In the genomic region with DNA sequence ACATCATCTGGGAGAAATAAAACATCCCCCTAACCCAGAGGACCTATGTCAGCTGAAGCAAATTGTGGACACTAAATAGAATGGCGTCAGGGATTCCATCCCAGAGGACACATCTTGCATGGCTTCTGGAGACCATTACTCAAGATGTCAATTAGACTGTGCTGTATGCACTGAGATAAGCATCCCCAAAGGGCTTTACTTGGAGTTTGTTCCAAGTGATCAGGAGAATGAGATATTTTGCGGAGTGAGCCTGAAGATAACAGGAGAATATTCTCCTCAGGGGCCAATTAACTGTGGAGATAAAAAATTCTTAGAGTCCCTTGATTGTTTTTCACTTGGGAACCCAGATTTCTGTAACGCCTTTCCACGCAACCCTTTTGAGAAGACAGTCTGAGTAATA, we compare ENCODE assay signal across 1 cellular context.
A peak's percentile ranks its signal among the peaks of the same experiment; 100 is the strongest.
TF ChIP-seq lines count a peak whose summit lies in the region.

No MANE protein-coding gene starts in this region.

TF ChIP-seq in K562, 482 proteins besides CTCF, POLR2A, EP300 and RAD21 (continued from another document):
- TF ChIP-seq, protein P1, sequence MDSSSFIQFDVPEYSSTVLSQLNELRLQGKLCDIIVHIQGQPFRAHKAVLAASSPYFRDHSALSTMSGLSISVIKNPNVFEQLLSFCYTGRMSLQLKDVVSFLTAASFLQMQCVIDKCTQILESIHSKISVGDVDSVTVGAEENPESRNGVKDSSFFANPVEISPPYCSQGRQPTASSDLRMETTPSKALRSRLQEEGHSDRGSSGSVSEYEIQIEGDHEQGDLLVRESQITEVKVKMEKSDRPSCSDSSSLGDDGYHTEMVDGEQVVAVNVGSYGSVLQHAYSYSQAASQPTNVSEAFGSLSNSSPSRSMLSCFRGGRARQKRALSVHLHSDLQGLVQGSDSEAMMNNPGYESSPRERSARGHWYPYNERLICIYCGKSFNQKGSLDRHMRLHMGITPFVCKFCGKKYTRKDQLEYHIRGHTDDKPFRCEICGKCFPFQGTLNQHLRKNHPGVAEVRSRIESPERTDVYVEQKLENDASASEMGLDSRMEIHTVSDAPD (CRISPR knock-in tag; IDR thresholded peaks at IDR 0.05), result no peak
- no peak for TF ChIP-seq XRCC4 (IDR thresholded peaks at IDR 0.05; ENCODE audit: extremely low read depth, insufficient read depth, insufficient read length)
- TF ChIP-seq TBL1XR1 (IDR thresholded peaks at IDR 0.05; ENCODE audit: low read length in 2 of 2), result no peak
- TF ChIP-seq GTF2F1 (IDR thresholded peaks at IDR 0.05; ENCODE audit: low read depth, low read length), result no peak
- no peak for TF ChIP-seq TFAM (CRISPR knock-in tag; conservative IDR thresholded peaks at IDR 0.05)
- TF ChIP-seq, protein P2, sequence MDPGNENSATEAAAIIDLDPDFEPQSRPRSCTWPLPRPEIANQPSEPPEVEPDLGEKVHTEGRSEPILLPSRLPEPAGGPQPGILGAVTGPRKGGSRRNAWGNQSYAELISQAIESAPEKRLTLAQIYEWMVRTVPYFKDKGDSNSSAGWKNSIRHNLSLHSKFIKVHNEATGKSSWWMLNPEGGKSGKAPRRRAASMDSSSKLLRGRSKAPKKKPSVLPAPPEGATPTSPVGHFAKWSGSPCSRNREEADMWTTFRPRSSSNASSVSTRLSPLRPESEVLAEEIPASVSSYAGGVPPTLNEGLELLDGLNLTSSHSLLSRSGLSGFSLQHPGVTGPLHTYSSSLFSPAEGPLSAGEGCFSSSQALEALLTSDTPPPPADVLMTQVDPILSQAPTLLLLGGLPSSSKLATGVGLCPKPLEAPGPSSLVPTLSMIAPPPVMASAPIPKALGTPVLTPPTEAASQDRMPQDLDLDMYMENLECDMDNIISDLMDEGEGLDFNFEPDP (CRISPR knock-in tag; IDR thresholded peaks at IDR 0.05), result no peak
- TF ChIP-seq KLF1 (tag; IDR thresholded peaks at IDR 0.05), result no peak
- TF ChIP-seq, protein P3, sequence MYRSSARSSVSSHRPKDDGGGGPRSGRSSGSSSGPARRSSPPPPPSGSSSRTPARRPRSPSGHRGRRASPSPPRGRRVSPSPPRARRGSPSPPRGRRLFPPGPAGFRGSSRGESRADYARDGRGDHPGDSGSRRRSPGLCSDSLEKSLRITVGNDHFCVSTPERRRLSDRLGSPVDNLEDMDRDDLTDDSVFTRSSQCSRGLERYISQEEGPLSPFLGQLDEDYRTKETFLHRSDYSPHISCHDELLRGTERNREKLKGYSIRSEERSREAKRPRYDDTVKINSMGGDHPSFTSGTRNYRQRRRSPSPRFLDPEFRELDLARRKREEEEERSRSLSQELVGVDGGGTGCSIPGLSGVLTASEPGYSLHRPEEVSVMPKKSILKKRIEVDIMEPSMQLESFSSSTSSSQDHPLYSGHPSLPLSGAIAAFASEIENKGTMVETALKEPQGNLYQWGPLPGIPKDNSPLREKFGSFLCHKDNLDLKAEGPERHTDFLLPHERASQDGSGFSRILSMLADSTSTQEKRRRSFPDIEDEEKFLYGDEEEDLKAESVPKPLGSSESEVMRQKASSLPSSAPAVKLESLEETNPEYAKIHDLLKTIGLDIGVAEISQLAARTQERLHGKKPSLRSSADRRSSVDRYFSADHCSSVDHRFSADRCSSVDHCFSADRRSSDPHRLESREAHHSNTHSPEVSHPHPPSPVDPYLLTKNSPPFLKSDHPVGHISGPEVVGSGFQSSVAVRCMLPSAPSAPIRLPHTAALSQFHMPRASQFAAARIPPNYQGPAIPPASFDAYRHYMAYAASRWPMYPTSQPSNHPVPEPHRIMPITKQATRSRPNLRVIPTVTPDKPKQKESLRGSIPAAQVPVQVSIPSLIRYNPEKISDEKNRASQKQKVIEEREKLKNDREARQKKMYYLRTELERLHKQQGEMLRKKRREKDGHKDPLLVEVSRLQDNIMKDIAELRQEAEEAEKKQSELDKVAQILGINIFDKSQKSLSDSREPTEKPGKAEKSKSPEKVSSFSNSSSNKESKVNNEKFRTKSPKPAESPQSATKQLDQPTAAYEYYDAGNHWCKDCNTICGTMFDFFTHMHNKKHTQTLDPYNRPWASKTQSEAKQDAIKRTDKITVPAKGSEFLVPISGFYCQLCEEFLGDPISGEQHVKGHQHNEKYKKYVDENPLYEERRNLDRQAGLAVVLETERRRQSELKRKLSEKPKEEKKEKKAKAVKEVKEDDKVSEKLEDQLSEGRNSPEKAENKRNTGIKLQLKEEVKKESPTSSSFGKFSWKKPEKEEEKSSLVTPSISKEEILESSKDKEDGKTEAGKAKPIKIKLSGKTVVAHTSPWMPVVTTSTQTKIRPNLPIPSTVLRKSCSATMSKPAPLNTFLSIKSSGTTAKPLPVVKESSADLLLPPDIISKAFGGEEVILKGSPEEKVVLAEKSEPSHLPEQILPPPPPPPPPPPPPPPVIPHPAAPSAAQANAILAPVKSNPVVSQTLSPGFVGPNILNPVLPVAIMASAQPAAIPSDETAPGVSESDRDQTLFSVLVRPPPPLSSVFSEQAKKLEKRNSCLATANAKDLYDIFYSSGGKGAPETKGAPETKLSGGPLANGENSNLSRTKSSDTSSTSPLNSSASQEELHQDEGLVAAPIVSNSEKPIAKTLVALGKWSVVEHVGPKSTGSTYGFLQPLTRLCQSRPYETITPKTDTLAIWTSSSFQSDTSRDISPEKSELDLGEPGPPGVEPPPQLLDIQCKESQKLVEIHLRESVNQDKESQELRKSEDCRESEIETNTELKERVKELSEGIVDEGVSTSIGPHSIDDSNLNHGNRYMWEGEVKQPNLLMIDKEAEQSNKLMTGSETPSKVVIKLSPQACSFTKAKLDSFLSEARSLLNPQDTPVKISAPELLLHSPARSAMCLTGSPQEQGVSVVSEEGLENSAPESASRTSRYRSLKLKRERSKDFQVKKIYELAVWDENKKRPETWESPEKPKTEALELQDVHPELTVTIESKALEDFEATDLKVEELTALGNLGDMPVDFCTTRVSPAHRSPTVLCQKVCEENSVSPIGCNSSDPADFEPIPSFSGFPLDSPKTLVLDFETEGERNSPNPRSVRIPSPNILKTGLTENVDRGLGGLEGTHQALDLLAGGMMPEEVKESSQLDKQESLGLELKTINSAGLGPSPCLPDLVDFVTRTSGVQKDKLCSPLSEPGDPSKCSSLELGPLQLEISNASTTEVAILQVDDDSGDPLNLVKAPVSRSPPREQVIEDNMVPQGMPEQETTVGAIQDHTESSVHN (IDR thresholded peaks at IDR 0.05; ENCODE audit: borderline replicate concordance in 1 of 2, low read depth in 1 of 2), result no peak
- TF ChIP-seq, protein P4, sequence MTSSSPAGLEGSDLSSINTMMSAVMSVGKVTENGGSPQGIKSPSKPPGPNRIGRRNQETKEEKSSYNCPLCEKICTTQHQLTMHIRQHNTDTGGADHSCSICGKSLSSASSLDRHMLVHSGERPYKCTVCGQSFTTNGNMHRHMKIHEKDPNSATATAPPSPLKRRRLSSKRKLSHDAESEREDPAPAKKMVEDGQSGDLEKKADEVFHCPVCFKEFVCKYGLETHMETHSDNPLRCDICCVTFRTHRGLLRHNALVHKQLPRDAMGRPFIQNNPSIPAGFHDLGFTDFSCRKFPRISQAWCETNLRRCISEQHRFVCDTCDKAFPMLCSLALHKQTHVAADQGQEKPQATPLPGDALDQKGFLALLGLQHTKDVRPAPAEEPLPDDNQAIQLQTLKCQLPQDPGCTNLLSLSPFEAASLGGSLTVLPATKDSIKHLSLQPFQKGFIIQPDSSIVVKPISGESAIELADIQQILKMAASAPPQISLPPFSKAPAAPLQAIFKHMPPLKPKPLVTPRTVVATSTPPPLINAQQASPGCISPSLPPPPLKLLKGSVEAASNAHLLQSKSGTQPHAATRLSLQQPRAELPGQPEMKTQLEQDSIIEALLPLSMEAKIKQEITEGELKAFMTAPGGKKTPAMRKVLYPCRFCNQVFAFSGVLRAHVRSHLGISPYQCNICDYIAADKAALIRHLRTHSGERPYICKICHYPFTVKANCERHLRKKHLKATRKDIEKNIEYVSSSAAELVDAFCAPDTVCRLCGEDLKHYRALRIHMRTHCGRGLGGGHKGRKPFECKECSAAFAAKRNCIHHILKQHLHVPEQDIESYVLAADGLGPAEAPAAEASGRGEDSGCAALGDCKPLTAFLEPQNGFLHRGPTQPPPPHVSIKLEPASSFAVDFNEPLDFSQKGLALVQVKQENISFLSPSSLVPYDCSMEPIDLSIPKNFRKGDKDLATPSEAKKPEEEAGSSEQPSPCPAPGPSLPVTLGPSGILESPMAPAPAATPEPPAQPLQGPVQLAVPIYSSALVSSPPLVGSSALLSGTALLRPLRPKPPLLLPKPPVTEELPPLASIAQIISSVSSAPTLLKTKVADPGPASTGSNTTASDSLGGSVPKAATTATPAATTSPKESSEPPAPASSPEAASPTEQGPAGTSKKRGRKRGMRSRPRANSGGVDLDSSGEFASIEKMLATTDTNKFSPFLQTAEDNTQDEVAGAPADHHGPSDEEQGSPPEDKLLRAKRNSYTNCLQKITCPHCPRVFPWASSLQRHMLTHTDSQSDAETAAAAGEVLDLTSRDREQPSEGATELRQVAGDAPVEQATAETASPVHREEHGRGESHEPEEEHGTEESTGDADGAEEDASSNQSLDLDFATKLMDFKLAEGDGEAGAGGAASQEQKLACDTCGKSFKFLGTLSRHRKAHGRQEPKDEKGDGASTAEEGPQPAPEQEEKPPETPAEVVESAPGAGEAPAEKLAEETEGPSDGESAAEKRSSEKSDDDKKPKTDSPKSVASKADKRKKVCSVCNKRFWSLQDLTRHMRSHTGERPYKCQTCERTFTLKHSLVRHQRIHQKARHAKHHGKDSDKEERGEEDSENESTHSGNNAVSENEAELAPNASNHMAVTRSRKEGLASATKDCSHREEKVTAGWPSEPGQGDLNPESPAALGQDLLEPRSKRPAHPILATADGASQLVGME (CRISPR knock-in tag; IDR thresholded peaks at IDR 0.05), result no peak
- no peak for TF ChIP-seq NR2C2 (CRISPR knock-in tag; IDR thresholded peaks at IDR 0.05)
- no peak for TF ChIP-seq NR2C2 (tag; IDR thresholded peaks at IDR 0.05)
- TF ChIP-seq LARP7 (IDR thresholded peaks at IDR 0.05), result no peak
- no peak for TF ChIP-seq ZNF408 (CRISPR knock-in tag; IDR thresholded peaks at IDR 0.05; ENCODE audit: low read depth)
- TF ChIP-seq, protein P5, sequence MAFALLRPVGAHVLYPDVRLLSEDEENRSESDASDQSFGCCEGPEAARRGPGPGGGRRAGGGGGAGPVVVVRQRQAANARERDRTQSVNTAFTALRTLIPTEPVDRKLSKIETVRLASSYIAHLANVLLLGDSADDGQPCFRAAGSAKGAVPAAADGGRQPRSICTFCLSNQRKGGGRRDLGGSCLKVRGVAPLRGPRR (CRISPR knock-in tag; IDR thresholded peaks at IDR 0.05), result no peak
- TF ChIP-seq, protein P6, sequence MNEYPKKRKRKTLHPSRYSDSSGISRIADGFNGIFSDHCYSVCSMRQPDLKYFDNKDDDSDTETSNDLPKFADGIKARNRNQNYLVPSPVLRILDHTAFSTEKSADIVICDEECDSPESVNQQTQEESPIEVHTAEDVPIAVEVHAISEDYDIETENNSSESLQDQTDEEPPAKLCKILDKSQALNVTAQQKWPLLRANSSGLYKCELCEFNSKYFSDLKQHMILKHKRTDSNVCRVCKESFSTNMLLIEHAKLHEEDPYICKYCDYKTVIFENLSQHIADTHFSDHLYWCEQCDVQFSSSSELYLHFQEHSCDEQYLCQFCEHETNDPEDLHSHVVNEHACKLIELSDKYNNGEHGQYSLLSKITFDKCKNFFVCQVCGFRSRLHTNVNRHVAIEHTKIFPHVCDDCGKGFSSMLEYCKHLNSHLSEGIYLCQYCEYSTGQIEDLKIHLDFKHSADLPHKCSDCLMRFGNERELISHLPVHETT (CRISPR knock-in tag; conservative IDR thresholded peaks at IDR 0.05 in 1 of 2, IDR thresholded peaks at IDR 0.05 in 1 of 2), result 0 out of 4 replicates have a peak, but pooled peaks of 1 of the 2 experiments have one; percentile 37
- TF ChIP-seq, protein P7, sequence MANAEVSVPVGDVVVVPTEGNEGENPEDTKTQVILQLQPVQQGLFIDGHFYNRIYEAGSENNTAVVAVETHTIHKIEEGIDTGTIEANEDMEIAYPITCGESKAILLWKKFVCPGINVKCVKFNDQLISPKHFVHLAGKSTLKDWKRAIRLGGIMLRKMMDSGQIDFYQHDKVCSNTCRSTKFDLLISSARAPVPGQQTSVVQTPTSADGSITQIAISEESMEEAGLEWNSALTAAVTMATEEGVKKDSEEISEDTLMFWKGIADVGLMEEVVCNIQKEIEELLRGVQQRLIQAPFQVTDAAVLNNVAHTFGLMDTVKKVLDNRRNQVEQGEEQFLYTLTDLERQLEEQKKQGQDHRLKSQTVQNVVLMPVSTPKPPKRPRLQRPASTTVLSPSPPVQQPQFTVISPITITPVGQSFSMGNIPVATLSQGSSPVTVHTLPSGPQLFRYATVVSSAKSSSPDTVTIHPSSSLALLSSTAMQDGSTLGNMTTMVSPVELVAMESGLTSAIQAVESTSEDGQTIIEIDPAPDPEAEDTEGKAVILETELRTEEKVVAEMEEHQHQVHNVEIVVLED (CRISPR knock-in tag; IDR thresholded peaks at IDR 0.05), result no peak
- TF ChIP-seq NFIC (IDR thresholded peaks at IDR 0.05), result peak; percentile 64
